ENCODE assay signal across 39 cellular contexts in the genomic region with DNA sequence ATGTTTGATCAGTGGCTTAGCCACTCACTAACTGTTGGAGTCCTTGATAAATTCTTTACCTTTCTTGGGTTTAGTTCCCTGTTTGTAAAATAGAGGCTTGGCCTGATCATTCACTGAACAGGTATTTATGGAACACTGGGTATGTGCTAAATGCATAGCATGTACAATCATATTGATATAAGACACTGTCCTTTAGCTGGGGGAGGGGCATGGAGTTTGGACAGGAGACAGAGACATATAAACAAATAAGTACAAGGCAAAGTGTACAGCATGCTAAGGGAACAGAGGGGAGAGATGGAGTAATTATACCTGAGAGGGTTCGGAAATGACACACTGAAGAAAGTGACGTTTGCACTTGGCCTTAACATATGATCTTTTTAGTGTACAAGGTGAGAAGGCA.
"Had no signal": no experiment of that assay in that cellular context is flagged by ENCODE, and none has a peak within 500 bp of the region (broad histone marks: within the 10 kb centered on the region; RNA-seq: fewer than 3 reads in every experiment).

No MANE protein-coding gene starts in this region.

- H3K27me3 ChIP-seq: ascending aorta had no signal

- H3K36me3 ChIP-seq: ascending aorta, cardiac muscle cell, WERI-Rb-1 had no signal

- H3K4me1 Mint-ChIP-seq: activated CD4-positive, alpha-beta memory T cell treated with anti-CD3 and anti-CD28 coated beads, Interleukin-2, amount 10 ng/mL, durations not matched to agents 7 days and 5 days; activated CD4-positive, alpha-beta T cell treated with anti-CD3 and anti-CD28 coated beads for 36 hours; activated CD4-positive, alpha-beta T cell treated with anti-CD3 and anti-CD28 coated beads, Interleukin-2, amount 10 ng/mL, durations not matched to agents 7 days and 5 days; activated CD8-positive, alpha-beta memory T cell treated with anti-CD3 and anti-CD28 coated beads, Interleukin-2, amount 10 ng/mL, durations not matched to agents 7 days and 5 days; activated naive CD4-positive, alpha-beta T cell treated with anti-CD3 and anti-CD28 coated beads, Interleukin-2, amount 10 ng/mL, durations not matched to agents 7 days and 5 days; activated naive CD4-positive, alpha-beta T cell treated with anti-CD3 and anti-CD28 coated beads, Interleukin-2, amount 50 U/mL, for 24 hours; activated naive CD8-positive, alpha-beta T cell treated with anti-CD3 and anti-CD28 coated beads, Interleukin-2, amount 10 ng/mL, durations not matched to agents 7 days and 5 days; activated naive CD8-positive, alpha-beta T cell treated with anti-CD3 and anti-CD28 coated beads, Interleukin-2, amount 50 U/mL, for 24 hours; central memory CD8-positive, alpha-beta T cell had no signal

- H3K27ac Mint-ChIP-seq: activated CD4-positive, alpha-beta memory T cell treated with anti-CD3 and anti-CD28 coated beads, Interleukin-2, amount 10 ng/mL, durations not matched to agents 7 days and 5 days; activated CD4-positive, alpha-beta T cell treated with anti-CD3 and anti-CD28 coated beads for 36 hours; activated CD4-positive, alpha-beta T cell treated with anti-CD3 and anti-CD28 coated beads, Interleukin-2, amount 10 ng/mL, durations not matched to agents 7 days and 5 days; activated CD8-positive, alpha-beta memory T cell treated with anti-CD3 and anti-CD28 coated beads, Interleukin-2, amount 10 ng/mL, durations not matched to agents 7 days and 5 days; activated naive CD4-positive, alpha-beta T cell treated with anti-CD3 and anti-CD28 coated beads, Interleukin-2, amount 10 ng/mL, durations not matched to agents 7 days and 5 days; activated naive CD4-positive, alpha-beta T cell treated with anti-CD3 and anti-CD28 coated beads, Interleukin-2, amount 50 U/mL, for 24 hours; activated naive CD8-positive, alpha-beta T cell; activated naive CD8-positive, alpha-beta T cell treated with anti-CD3 and anti-CD28 coated beads, Interleukin-2, amount 10 ng/mL, durations not matched to agents 7 days and 5 days; activated naive CD8-positive, alpha-beta T cell treated with anti-CD3 and anti-CD28 coated beads, Interleukin-2, amount 50 U/mL, for 24 hours; activated T-cell treated with anti-CD3 and anti-CD28 coated beads, Interleukin-2, amount 50 U/mL, for 24 hours; activated T-helper 2 cell treated with anti-CD3 and anti-CD28 coated beads, Interferon-gamma antibody, Interleukin-2, Interleukin-4, amounts not matched to agents 10 μg/mL and 5 μg/mL and 100 μg/mL, durations not matched to agents 14 hours and 24 hours and 36 hours; T-helper 1 cell treated with Interleukin-12 subunit alpha and Interleukin-12 subunit beta and Interleukin-4 antibody, amounts not matched to agents 30 μg/mL and 1 μg/mL, for 36 hours; T-helper 2 cell treated with Interferon-gamma antibody and Interleukin-4, amounts not matched to agents 5 μg/mL and 100 μg/mL, for 36 hours; WTC11 had no signal

- H3K4me3 ChIP-seq: ascending aorta, cardiac muscle cell had no signal

- FAIRE-seq: bronchial epithelial cell, TTC549 had no signal

- H3K4me1 ChIP-seq: ascending aorta had no signal

- H3K9me3 Mint-ChIP-seq: activated CD4-positive, alpha-beta memory T cell treated with anti-CD3 and anti-CD28 coated beads, Interleukin-2, amount 10 ng/mL, durations not matched to agents 7 days and 5 days; activated CD4-positive, alpha-beta T cell treated with anti-CD3 and anti-CD28 coated beads, Interleukin-2, amount 10 ng/mL, durations not matched to agents 7 days and 5 days; activated naive CD4-positive, alpha-beta T cell treated with anti-CD3 and anti-CD28 coated beads, Interleukin-2, amount 10 ng/mL, durations not matched to agents 7 days and 5 days; activated naive CD4-positive, alpha-beta T cell treated with anti-CD3 and anti-CD28 coated beads, Interleukin-2, amount 50 U/mL, for 24 hours; activated naive CD8-positive, alpha-beta T cell treated with anti-CD3 and anti-CD28 coated beads, Interleukin-2, amount 10 ng/mL, durations not matched to agents 7 days and 5 days; activated naive CD8-positive, alpha-beta T cell treated with anti-CD3 and anti-CD28 coated beads, Interleukin-2, amount 50 U/mL, for 24 hours; activated T-cell treated with anti-CD3 and anti-CD28 coated beads, Interleukin-2, amount 50 U/mL, for 24 hours; activated T-helper 2 cell treated with anti-CD3 and anti-CD28 coated beads, Interferon-gamma antibody, Interleukin-2, Interleukin-4, amounts not matched to agents 10 μg/mL and 5 μg/mL and 100 μg/mL, durations not matched to agents 14 hours and 24 hours and 36 hours; central memory CD8-positive, alpha-beta T cell; T-helper 1 cell treated with Interleukin-12 subunit alpha and Interleukin-12 subunit beta and Interleukin-4 antibody, amounts not matched to agents 30 μg/mL and 1 μg/mL, for 36 hours; T-helper 2 cell treated with Interferon-gamma antibody and Interleukin-4, amounts not matched to agents 5 μg/mL and 100 μg/mL, for 36 hours; WTC11 had no signal

- H3K27ac ChIP-seq: ascending aorta, cardiac muscle cell, WERI-Rb-1 had no signal

- H3K36me3 Mint-ChIP-seq: activated CD8-positive, alpha-beta memory T cell treated with anti-CD3 and anti-CD28 coated beads, Interleukin-2, amount 10 ng/mL, durations not matched to agents 7 days and 5 days; activated naive CD4-positive, alpha-beta T cell treated with anti-CD3 and anti-CD28 coated beads, Interleukin-2, amount 10 ng/mL, durations not matched to agents 7 days and 5 days; activated naive CD4-positive, alpha-beta T cell treated with anti-CD3 and anti-CD28 coated beads, Interleukin-2, amount 50 U/mL, for 24 hours; activated naive CD8-positive, alpha-beta T cell; activated naive CD8-positive, alpha-beta T cell treated with anti-CD3 and anti-CD28 coated beads, Interleukin-2, amount 10 ng/mL, durations not matched to agents 7 days and 5 days; brain; WTC11 had no signal

- ATAC-seq: activated CD4-positive, alpha-beta T cell treated with anti-CD3 and anti-CD28 coated beads for 36 hours; activated CD4-positive, CD25-positive, alpha-beta regulatory T cell treated with anti-CD3 and anti-CD28 coated beads, Interleukin-2, amount 50 U/mL, for 24 hours; activated CD8-positive, alpha-beta memory T cell treated with anti-CD3 and anti-CD28 coated beads, Interleukin-2, amount 10 ng/mL, durations not matched to agents 7 days and 5 days; activated naive CD8-positive, alpha-beta T cell treated with anti-CD3 and anti-CD28 coated beads, Interleukin-2, amount 50 U/mL, for 24 hours; WTC11 had no signal

- H3K4me3 Mint-ChIP-seq: activated CD4-positive, alpha-beta memory T cell treated with anti-CD3 and anti-CD28 coated beads, Interleukin-2, amount 10 ng/mL, durations not matched to agents 7 days and 5 days; activated CD4-positive, alpha-beta T cell treated with anti-CD3 and anti-CD28 coated beads for 36 hours; activated CD4-positive, alpha-beta T cell treated with anti-CD3 and anti-CD28 coated beads, Interleukin-2, amount 10 ng/mL, durations not matched to agents 7 days and 5 days; activated CD8-positive, alpha-beta memory T cell treated with anti-CD3 and anti-CD28 coated beads, Interleukin-2, amount 10 ng/mL, durations not matched to agents 7 days and 5 days; activated naive CD4-positive, alpha-beta T cell treated with anti-CD3 and anti-CD28 coated beads, Interleukin-2, amount 10 ng/mL, durations not matched to agents 7 days and 5 days; activated naive CD4-positive, alpha-beta T cell treated with anti-CD3 and anti-CD28 coated beads, Interleukin-2, amount 50 U/mL, for 24 hours; activated naive CD8-positive, alpha-beta T cell; activated naive CD8-positive, alpha-beta T cell treated with anti-CD3 and anti-CD28 coated beads, Interleukin-2, amount 10 ng/mL, durations not matched to agents 7 days and 5 days; activated naive CD8-positive, alpha-beta T cell treated with anti-CD3 and anti-CD28 coated beads, Interleukin-2, amount 50 U/mL, for 24 hours; activated T-cell treated with anti-CD3 and anti-CD28 coated beads, Interleukin-2, amount 50 U/mL, for 24 hours; central memory CD8-positive, alpha-beta T cell; T-helper 1 cell treated with Interleukin-12 subunit alpha and Interleukin-12 subunit beta and Interleukin-4 antibody, amounts not matched to agents 30 μg/mL and 1 μg/mL, for 36 hours; T-helper 2 cell treated with Interferon-gamma antibody and Interleukin-4, amounts not matched to agents 5 μg/mL and 100 μg/mL, for 36 hours; WTC11 had no signal

- DNase-seq: activated CD4-positive, alpha-beta memory T cell treated with anti-CD3 and anti-CD28 coated beads, Interleukin-2, amount 10 ng/mL, durations not matched to agents 7 days and 5 days; activated CD4-positive, alpha-beta T cell treated with anti-CD3 and anti-CD28 coated beads for 1 hour; activated CD4-positive, alpha-beta T cell treated with anti-CD3 and anti-CD28 coated beads for 36 hours; activated CD4-positive, alpha-beta T cell treated with anti-CD3 and anti-CD28 coated beads for 48 hours; activated CD4-positive, alpha-beta T cell treated with anti-CD3 and anti-CD28 coated beads, Interleukin-2, amount 10 ng/mL, durations not matched to agents 7 days and 5 days; activated CD4-positive, alpha-beta T cell treated with anti-CD3 and anti-CD28 coated beads, Interleukin-2, amount 50 U/mL, for 48 hours; activated CD4-positive, CD25-positive, alpha-beta regulatory T cell; activated CD8-positive, alpha-beta memory T cell treated with anti-CD3 and anti-CD28 coated beads for 24 hours; activated CD8-positive, alpha-beta memory T cell treated with anti-CD3 and anti-CD28 coated beads, Interleukin-2, amount 50 U/mL, for 48 hours; activated effector memory CD4-positive, alpha-beta T cell treated with Interleukin-2 at 50 U/mL for 16 hours; activated gamma-delta T cell; activated naive CD4-positive, alpha-beta T cell treated with anti-CD3 and anti-CD28 coated beads, Interleukin-2, amount 10 ng/mL, durations not matched to agents 7 days and 5 days; activated naive CD4-positive, alpha-beta T cell treated with Interleukin-2 at 50 U/mL for 16 hours; activated naive CD8-positive, alpha-beta T cell treated with anti-CD3 and anti-CD28 coated beads, Interleukin-2, amount 10 ng/mL, durations not matched to agents 7 days and 5 days; activated naive CD8-positive, alpha-beta T cell treated with anti-CD3 and anti-CD28 coated beads, Interleukin-2, amount 50 U/mL, for 24 hours; activated T-cell treated with anti-CD3 and anti-CD28 coated beads, Interleukin-2, amount 50 U/mL, for 24 hours; activated T-cell treated with anti-CD3 and anti-CD28 coated beads, Interleukin-2, amount 50 U/mL, for 48 hours; amygdala; anterior cingulate cortex; caudate nucleus; cerebellar nuclear complex; T-helper 1 cell; T-helper 2 cell; T-helper 9 cell; WERI-Rb-1 had no signal

- H3K27me3 Mint-ChIP-seq: activated CD4-positive, alpha-beta T cell treated with anti-CD3 and anti-CD28 coated beads for 36 hours; activated CD4-positive, alpha-beta T cell treated with anti-CD3 and anti-CD28 coated beads, Interleukin-2, amount 10 ng/mL, durations not matched to agents 7 days and 5 days; activated CD8-positive, alpha-beta memory T cell treated with anti-CD3 and anti-CD28 coated beads, Interleukin-2, amount 10 ng/mL, durations not matched to agents 7 days and 5 days; activated naive CD4-positive, alpha-beta T cell treated with anti-CD3 and anti-CD28 coated beads, Interleukin-2, amount 50 U/mL, for 24 hours; activated naive CD8-positive, alpha-beta T cell; activated naive CD8-positive, alpha-beta T cell treated with anti-CD3 and anti-CD28 coated beads, Interleukin-2, amount 10 ng/mL, durations not matched to agents 7 days and 5 days; activated naive CD8-positive, alpha-beta T cell treated with anti-CD3 and anti-CD28 coated beads, Interleukin-2, amount 50 U/mL, for 24 hours; activated T-cell treated with anti-CD3 and anti-CD28 coated beads, Interleukin-2, amount 50 U/mL, for 24 hours had no signal

- H3K9me3 ChIP-seq: ascending aorta had no signal
